1 cellular context compared by ENCODE assay signal in genomic region chr12:102950107-102950949, GRCh38.
TF ChIP-seq lines count a peak whose summit lies in the region.

No MANE protein-coding gene starts in this region.

TF ChIP-seq in H1, 55 proteins besides CTCF, POLR2A, EP300 and RAD21 (continued from another document):
- TF ChIP-seq, protein P1, sequence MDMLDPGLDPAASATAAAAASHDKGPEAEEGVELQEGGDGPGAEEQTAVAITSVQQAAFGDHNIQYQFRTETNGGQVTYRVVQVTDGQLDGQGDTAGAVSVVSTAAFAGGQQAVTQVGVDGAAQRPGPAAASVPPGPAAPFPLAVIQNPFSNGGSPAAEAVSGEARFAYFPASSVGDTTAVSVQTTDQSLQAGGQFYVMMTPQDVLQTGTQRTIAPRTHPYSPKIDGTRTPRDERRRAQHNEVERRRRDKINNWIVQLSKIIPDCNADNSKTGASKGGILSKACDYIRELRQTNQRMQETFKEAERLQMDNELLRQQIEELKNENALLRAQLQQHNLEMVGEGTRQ (IDR thresholded peaks at IDR 0.05; ENCODE audit: low read length), result peak; percentile 59
- TF ChIP-seq BACH1 (IDR thresholded peaks at IDR 0.05; ENCODE audit: low read length), result no peak
- peak; percentile 30; the same call in 1 of the 2 replicates for TF ChIP-seq TEAD4 (IDR thresholded peaks at IDR 0.05; ENCODE audit: low read depth, low read length)
- TF ChIP-seq SUZ12 (IDR thresholded peaks at IDR 0.05; ENCODE audit: low read length), result peak; percentile 51; the same call in 1 of the 2 replicates
- TF ChIP-seq EZH2 (IDR thresholded peaks at IDR 0.05; ENCODE audit: low read depth, low read length, severe bottlenecking), result peak; percentile 69
- TF ChIP-seq RNF2 (IDR thresholded peaks at IDR 0.05; ENCODE audit: borderline replicate concordance, low read depth, low read length, missing control alignments, poor library complexity, severe bottlenecking), result no peak
- TF ChIP-seq EGR1 (IDR thresholded peaks at IDR 0.05; ENCODE audit: borderline replicate concordance, low read depth, low read length), result no peak
- peak; percentile 72 for TF ChIP-seq E2F6 (IDR thresholded peaks at IDR 0.05)
- no peak for TF ChIP-seq SP2 (IDR thresholded peaks at IDR 0.05; ENCODE audit: low read length)
- peak; percentile 81 for TF ChIP-seq KDM4A (IDR thresholded peaks at IDR 0.05; ENCODE audit: low read depth, low read length, severe bottlenecking)
- TF ChIP-seq TBP (IDR thresholded peaks at IDR 0.05; ENCODE audit: low read depth, low read length), result no peak
- no peak for TF ChIP-seq KDM5A (IDR thresholded peaks at IDR 0.05; ENCODE audit: low read length)
- TF ChIP-seq ATF2 (IDR thresholded peaks at IDR 0.05; ENCODE audit: low read length), result 0 out of 2 replicates have a peak, but pooled peaks have one; percentile 19
- TF ChIP-seq MAFK (IDR thresholded peaks at IDR 0.05; ENCODE audit: low read depth, low read length), result no peak
